Comparison of ENCODE assay signal across 8 cellular contexts in genomic region chr5:172293054-172293744, GRCh38. TPM values are rescaled to one million over a fixed set of nuclear protein-coding genes. Genes with fewer than 3 reads are reported as not detected.
DNase-seq lines count a peak whose midpoint lies in the region; ATAC-seq and TF ChIP-seq lines count a peak whose summit lies in the region.

No MANE protein-coding gene starts in this region.

- DNase-seq in NCI-H460 (ENCODE audit: extremely low read depth, low read depth): peak; percentile 79
- peak; percentile 78 for DNase-seq in activated CD4-positive, alpha-beta T cell treated with anti-CD3 and anti-CD28 coated beads for 36 hours
- DNase-seq in choroid plexus epithelial cell (ENCODE audit: low read depth): peak; percentile 82
- DNase-seq in lung (ENCODE audit: low spot score): peak; percentile 73
- peak; percentile 26 for DNase-seq in stimulated activated CD8-positive, alpha-beta memory T cell treated with anti-CD3 and anti-CD28 coated beads, Interleukin-4, amount 100 ng/mL, for 24 hours (ENCODE audit: low read depth)

- peak; percentile 90 for TF ChIP-seq CTCF in choroid plexus epithelial cell (conservative IDR thresholded peaks at IDR 0.05; ENCODE audit: low read depth, low read length)
- peak; percentile 89 for TF ChIP-seq CTCF in lung (IDR thresholded peaks at IDR 0.05; ENCODE audit: control extremely low read depth, extremely low read depth)

- WGBS in lung, 2 donors: 38 to 40% methylated on average over 5 of the region's 5 CpGs

- POLR2A ChIA-PET in activated CD4-positive, alpha-beta T cell treated with anti-CD3 and anti-CD28 coated beads for 36 hours (lab: Charles Lee): interaction anchor here (0.6 to 1.1 kb wide), 3 partner anchors 58 to 118 kb away, joined by 3 to 4 read pairs (median 3); no protein-coding TSS in a partner anchor

- H3K4me1 Mint-ChIP-seq in activated CD4-positive, alpha-beta T cell treated with anti-CD3 and anti-CD28 coated beads for 36 hours: peaks cover 2% of the 10 kb centered on the region

- H3K4me2 ChIP-seq in BLaER1: peak overlapping the region; percentile 30; the same call in 1 of the 2 replicates

- H3K27ac Mint-ChIP-seq in activated CD4-positive, alpha-beta T cell treated with anti-CD3 and anti-CD28 coated beads for 36 hours: no peak overlapping the region

- H3K27me3 ChIP-seq in BLaER1 (no peaks in the 10 kb centered on the region), lung (ENCODE audit: control insufficient read depth, insufficient read depth) (no peaks in the 10 kb centered on the region)

- intact Hi-C loops in activated CD4-positive, alpha-beta T cell treated with anti-CD3 and anti-CD28 coated beads for 36 hours (cut with DNase I, micrococcal nuclease): loop anchor here (1.0 to 5.0 kb wide), 6 partner anchors 105 to 381 kb away; partner anchors contain the start of gene STK10 (in 1 of the 2)

- H3K36me3 Mint-ChIP-seq in activated CD4-positive, alpha-beta T cell treated with anti-CD3 and anti-CD28 coated beads for 36 hours (ENCODE audit: low read depth): no peaks in the 10 kb centered on the region

- H3K4me3 ChIP-seq in BLaER1 (no peak overlapping the region), choroid plexus epithelial cell (ENCODE audit: low read depth, low read length) (no peak overlapping the region), lung (no peak overlapping the region)

- no peak overlapping the region for H3K4me3 Mint-ChIP-seq in activated CD4-positive, alpha-beta T cell treated with anti-CD3 and anti-CD28 coated beads for 36 hours

- no peaks in the 10 kb centered on the region for H4K20me1 ChIP-seq in BLaER1

- H3K27me3 Mint-ChIP-seq in activated CD4-positive, alpha-beta T cell treated with anti-CD3 and anti-CD28 coated beads for 36 hours: peaks cover 3% of the 10 kb centered on the region

- H3K4me1 ChIP-seq in BLaER1 (peaks cover 20% of the 10 kb centered on the region), lung (ENCODE audit: control insufficient read depth in 2 of 2, insufficient read depth in 2 of 2, low read length in 2 of 2) (no peaks in the 10 kb centered on the region)

- H3K9me3 ChIP-seq in BLaER1: 0 out of 2 replicates have a peak, but pooled peaks cover 7% of the 10 kb centered on the region
- H3K9me3 ChIP-seq in lung (ENCODE audit: control insufficient read depth in 2 of 2, insufficient read depth in 1 of 2, low read length in 1 of 2): no peaks in the 10 kb centered on the region

- CTCF ChIA-PET in activated CD4-positive, alpha-beta T cell treated with anti-CD3 and anti-CD28 coated beads for 36 hours (lab: Charles Lee): interaction anchor here (0.5 to 1.8 kb wide), 34 partner anchors 8 to 1000 kb away, joined by 3 to 11 read pairs (median 3); partner anchors contain the start of genes STK10 and UBTD2

- peak; percentile 96 for ATAC-seq in GM19035 (IDR thresholded peaks at IDR 0.05; ENCODE audit: unreplicated experiment)
- peak; percentile 93 for ATAC-seq in HG03342 (IDR thresholded peaks at IDR 0.05; ENCODE audit: unreplicated experiment)
- ATAC-seq in activated CD4-positive, alpha-beta T cell treated with anti-CD3 and anti-CD28 coated beads for 36 hours: peak; percentile 100
- peak; percentile 97 for ATAC-seq in lung (ENCODE audit: insufficient read depth, low FRiP score)

- H3K36me3 ChIP-seq in BLaER1: no peaks in the 10 kb centered on the region
- no peaks in the 10 kb centered on the region for H3K36me3 ChIP-seq in lung (ENCODE audit: control insufficient read depth in 2 of 2, insufficient read depth in 2 of 2, low read length in 2 of 2)

- H3K27ac ChIP-seq in BLaER1 (no peak overlapping the region), lung (ENCODE audit: low read depth in 1 of 2, low read length in 1 of 2) (no peak overlapping the region)

- H3K9me3 Mint-ChIP-seq in activated CD4-positive, alpha-beta T cell treated with anti-CD3 and anti-CD28 coated beads for 36 hours (ENCODE audit: low read depth): no peaks in the 10 kb centered on the region

- H3K9ac ChIP-seq in BLaER1: no peak overlapping the region

RNA-seq across cellular contexts. Expression of gene UBTD2, which starts 9.6 kb away (rescaled TPM):
- 13.9 and 17.4 TPM in 2 replicates for total RNA-seq in NCI-H460 (2014; rRNA removed; shearing (Covaris generic))
- polyA plus RNA-seq in NCI-H460 (2014; cell fraction: nucleus; rRNA removed): 4.9 and 12.1 TPM in 2 replicates
- total RNA-seq in activated CD4-positive, alpha-beta T cell treated with anti-CD3 and anti-CD28 coated beads for 36 hours: 1 to 10 TPM; 6.0 to 6.1 TPM
- 10 to 100 TPM; 11.7 to 53.5 TPM for total RNA-seq in lung
- polyA plus RNA-seq in lung: 10 to 100 TPM in 1 of 2 donors, 1 to 10 TPM in 1; 8.1 to 10.9 TPM

Comparison
In these comparisons a context has a peak if more than half of its experiments do, and no peak if none do; other contexts are left out.
1. DNase-seq: peak in every context shown above with its lines; median percentile 82 in choroid plexus epithelial cell; 79 in NCI-H460; 78 in activated CD4-positive, alpha-beta T cell treated with anti-CD3 and anti-CD28 coated beads for 36 hours; 73 in lung; 26 in stimulated activated CD8-positive, alpha-beta memory T cell treated with anti-CD3 and anti-CD28 coated beads, Interleukin-4, amount 100 ng/mL, for 24 hours.